ENCODE assay signal across 20 cellular contexts in the genomic region with DNA sequence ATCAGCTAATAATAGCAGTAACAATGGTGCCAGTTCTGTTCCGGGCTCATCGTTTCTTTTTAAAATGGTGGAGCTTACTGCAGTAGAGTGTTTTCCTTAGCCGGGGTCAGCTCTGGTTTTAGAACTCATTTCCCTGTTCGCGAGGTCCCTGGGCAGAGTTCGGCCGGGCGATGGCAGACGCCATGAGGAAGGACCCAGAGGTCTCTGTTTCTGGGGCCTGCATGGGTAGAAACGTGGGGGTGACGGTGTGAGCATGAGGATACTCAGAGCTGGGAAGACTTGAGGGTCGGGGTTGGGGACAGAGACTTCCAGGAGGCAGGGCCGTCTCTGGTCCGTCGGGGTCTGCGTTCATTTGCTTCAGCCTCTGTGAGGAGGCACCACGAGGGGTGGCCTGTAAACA.
"Had no signal": no experiment of that assay in that cellular context is flagged by ENCODE, and none has a peak within 500 bp of the region (broad histone marks: within the 10 kb centered on the region; RNA-seq: fewer than 3 reads in every experiment).

No MANE protein-coding gene starts in this region.

- H3K36me3 ChIP-seq: cardiac muscle cell, lower lobe of right lung, ovary, thoracic aorta had no signal

- DNase-seq: activated CD4-positive, alpha-beta memory T cell treated with anti-CD3 and anti-CD28 coated beads for 36 hours; activated CD4-positive, alpha-beta T cell treated with anti-CD3 and anti-CD28 coated beads for 4 hours; activated CD4-positive, CD25-positive, alpha-beta regulatory T cell; activated effector memory CD4-positive, alpha-beta T cell treated with anti-CD3 and anti-CD28 coated beads, Interleukin-2, amount 50 U/mL, for 16 hours; activated naive CD4-positive, alpha-beta T cell treated with anti-CD3 and anti-CD28 coated beads, Interleukin-2, amount 10 ng/mL, durations not matched to agents 7 days and 5 days; activated T-cell treated with anti-CD3 and anti-CD28 coated beads, Interleukin-2, amount 50 U/mL, for 72 hours; esophagus squamous epithelium; immature natural killer cell; lower lobe of right lung; naive B cell; psoas muscle; stimulated activated CD4-positive, alpha-beta T cell treated with anti-CD3 and anti-CD28 coated beads, Interleukin-15, amount 100 ng/mL, for 24 hours; T-helper 17 cell had no signal

- H3K4me3 ChIP-seq: body of pancreas, cardiac muscle cell, esophagus squamous epithelium, lower lobe of right lung, ovary, psoas muscle, skin epidermis, thoracic aorta had no signal

- H3K9me3 ChIP-seq: body of pancreas, esophagus squamous epithelium, lower lobe of right lung, ovary, psoas muscle, thoracic aorta had no signal

- H3K4me1 Mint-ChIP-seq: activated naive CD4-positive, alpha-beta T cell treated with anti-CD3 and anti-CD28 coated beads, Interleukin-2, amount 10 ng/mL, durations not matched to agents 7 days and 5 days had no signal

- H3K4me3 Mint-ChIP-seq: activated CD4-positive, alpha-beta memory T cell treated with anti-CD3 and anti-CD28 coated beads for 36 hours; activated naive CD4-positive, alpha-beta T cell treated with anti-CD3 and anti-CD28 coated beads, Interleukin-2, amount 10 ng/mL, durations not matched to agents 7 days and 5 days; activated T-cell treated with anti-CD3 and anti-CD28 coated beads, Interleukin-2, amount 50 U/mL, for 72 hours; immature natural killer cell; naive B cell; stimulated activated memory B cell treated with anti-CD40 and anti-IgM and Interleukin-4, amounts not matched to agents 10 μg/mL and 1 μg/mL and 100 μg/mL, for 72 hours; T-helper 17 cell had no signal

- H3K27me3 ChIP-seq: body of pancreas, cardiac muscle cell, ovary had no signal

- H3K27ac ChIP-seq: body of pancreas, cardiac muscle cell, esophagus squamous epithelium, lower lobe of right lung, ovary, psoas muscle, skin epidermis, thoracic aorta had no signal

- H3K4me1 ChIP-seq: body of pancreas, esophagus squamous epithelium, psoas muscle had no signal

- H3K9me3 Mint-ChIP-seq: activated CD4-positive, alpha-beta memory T cell treated with anti-CD3 and anti-CD28 coated beads for 36 hours; activated naive CD4-positive, alpha-beta T cell treated with anti-CD3 and anti-CD28 coated beads, Interleukin-2, amount 10 ng/mL, durations not matched to agents 7 days and 5 days; activated T-cell treated with anti-CD3 and anti-CD28 coated beads, Interleukin-2, amount 50 U/mL, for 72 hours; immature natural killer cell; stimulated activated memory B cell treated with anti-CD40 and anti-IgM and Interleukin-4, amounts not matched to agents 10 μg/mL and 1 μg/mL and 100 μg/mL, for 72 hours had no signal

- H3K36me3 Mint-ChIP-seq: activated CD4-positive, alpha-beta memory T cell treated with anti-CD3 and anti-CD28 coated beads for 36 hours; activated naive CD4-positive, alpha-beta T cell treated with anti-CD3 and anti-CD28 coated beads, Interleukin-2, amount 10 ng/mL, durations not matched to agents 7 days and 5 days; immature natural killer cell; naive B cell; stimulated activated memory B cell treated with anti-CD40 and anti-IgM and Interleukin-4, amounts not matched to agents 10 μg/mL and 1 μg/mL and 100 μg/mL, for 72 hours had no signal

- FAIRE-seq: colon had no signal

- H3K27me3 Mint-ChIP-seq: activated CD4-positive, alpha-beta memory T cell treated with anti-CD3 and anti-CD28 coated beads for 36 hours; naive B cell; stimulated activated memory B cell treated with anti-CD40 and anti-IgM and Interleukin-4, amounts not matched to agents 10 μg/mL and 1 μg/mL and 100 μg/mL, for 72 hours; T-helper 17 cell had no signal

- H3K27ac Mint-ChIP-seq: activated CD4-positive, alpha-beta memory T cell treated with anti-CD3 and anti-CD28 coated beads for 36 hours; activated naive CD4-positive, alpha-beta T cell treated with anti-CD3 and anti-CD28 coated beads, Interleukin-2, amount 10 ng/mL, durations not matched to agents 7 days and 5 days; activated T-cell treated with anti-CD3 and anti-CD28 coated beads, Interleukin-2, amount 50 U/mL, for 72 hours; immature natural killer cell; stimulated activated memory B cell treated with anti-CD40 and anti-IgM and Interleukin-4, amounts not matched to agents 10 μg/mL and 1 μg/mL and 100 μg/mL, for 72 hours; T-helper 17 cell had no signal
